ENCODE assay signal across 8 cellular contexts in genomic region chr11:57516061-57516443, GRCh38. TPM values are rescaled to one million over a fixed set of nuclear protein-coding genes. Genes with fewer than 3 reads are reported as not detected.
DNase-seq lines count a peak whose midpoint lies in the region; ATAC-seq, FAIRE-seq and TF ChIP-seq lines count a peak whose summit lies in the region.

No MANE protein-coding gene starts in this region.

- H3K27ac Mint-ChIP-seq in CD8-positive, alpha-beta memory T cell, result peak overlapping the region; percentile 8 to 91 (median 84)
- H3K27ac Mint-ChIP-seq in osteocyte (ENCODE audit: unreplicated experiment), result peak overlapping the region; percentile 84

- peak overlapping the region; percentile 97 to 99 (median 98) for H3K4me3 Mint-ChIP-seq in CD8-positive, alpha-beta memory T cell
- H3K4me3 Mint-ChIP-seq in osteocyte (ENCODE audit: unreplicated experiment), result peak overlapping the region; percentile 97

- TF ChIP-seq CTCF in OCI-LY7 (conservative IDR thresholded peaks at IDR 0.05; ENCODE audit: low read length) (no peak), endothelial cell of umbilical vein (IDR thresholded peaks at IDR 0.05; ENCODE audit: extremely low read depth in 1 of 2, insufficient read depth in 1 of 2, low read depth in 1 of 2, low read length in 2 of 2) (no peak), osteocyte (IDR thresholded peaks at IDR 0.05) (no peak)

- no peaks in the 10 kb centered on the region for H3K27me3 ChIP-seq in CD8-positive, alpha-beta memory T cell (ENCODE audit: insufficient read depth, low read length, poor library complexity, severe bottlenecking)
- no peaks in the 10 kb centered on the region for H3K27me3 ChIP-seq in endothelial cell of umbilical vein (ENCODE audit: control insufficient read depth in 2 of 2, insufficient read depth in 2 of 2, low read length in 2 of 2)

- H3K27me3 Mint-ChIP-seq in CD8-positive, alpha-beta memory T cell, result peaks cover 0 to 3% of the 10 kb centered on the region in 2 donors
- H3K27me3 Mint-ChIP-seq in osteocyte (ENCODE audit: unreplicated experiment), result no peaks in the 10 kb centered on the region

- CTCF ChIA-PET in CD8-positive, alpha-beta memory T cell (lab: Charles Lee), result interaction anchor here (3.8 to 20.0 kb wide), 4 partner anchors 12 to 58 kb away, joined by 10 to 498 read pairs (median 66); partner anchors contain the start of genes RTN4RL2 and UBE2L6
- CTCF ChIA-PET in OCI-LY7 (lab: Charles Lee; ENCODE audit: unreplicated experiment), result interaction anchor here (3.3 to 5.2 kb wide), 2 partner anchors 11 to 23 kb away, joined by 21 to 25 read pairs; no protein-coding TSS in a partner anchor
- CTCF ChIA-PET in endothelial cell of umbilical vein (lab: Charles Lee), result interaction anchor here (0.9 to 9.0 kb wide), 7 partner anchors 11 to 128 kb away, joined by 3 to 166 read pairs (median 9); partner anchors contain the start of genes RTN4RL2 and TIMM10

- H3K9me1 ChIP-seq in endothelial cell of umbilical vein (replicated peaks; ENCODE audit: control insufficient read depth, extremely low read depth, insufficient read depth, low read length), result no peaks in the 10 kb centered on the region

- no peaks in the 10 kb centered on the region for H3K9me2 ChIP-seq in OCI-LY7 (ENCODE audit: insufficient read depth, low read length)

- ATAC-seq in GM21367 (IDR thresholded peaks at IDR 0.05; ENCODE audit: unreplicated experiment), result no peak
- ATAC-seq in HG02623 (IDR thresholded peaks at IDR 0.05; ENCODE audit: unreplicated experiment), result no peak

- peaks cover 0 to 11% (median 0%) of the 10 kb centered on the region in 3 donors for H3K36me3 Mint-ChIP-seq in CD8-positive, alpha-beta memory T cell
- H3K36me3 Mint-ChIP-seq in osteocyte (ENCODE audit: unreplicated experiment), result no peaks in the 10 kb centered on the region

- no peaks in the 10 kb centered on the region for H3K9me3 Mint-ChIP-seq in CD8-positive, alpha-beta memory T cell
- H3K9me3 Mint-ChIP-seq in osteocyte (ENCODE audit: unreplicated experiment), result no peaks in the 10 kb centered on the region

- H2AFZ ChIP-seq in OCI-LY7 (ENCODE audit: low read length) (peak overlapping the region; percentile 79), endothelial cell of umbilical vein (ENCODE audit: low read depth, low read length) (peak overlapping the region; percentile 94)

- TF ChIP-seq POLR2A in endothelial cell of umbilical vein (IDR thresholded peaks at IDR 0.05; ENCODE audit: low read depth, low read length), result no peak

- intact Hi-C loops in OCI-LY7 (cut with micrococcal nuclease; ENCODE audit: unreplicated experiment), result loop anchor here (10.0 kb wide), 1 partner anchor 1579 kb away; no protein-coding TSS in a partner anchor
- intact Hi-C loops in endothelial cell of umbilical vein (cut with micrococcal nuclease), result loop anchor here (1.0 kb wide), 1 partner anchor 17 kb away; no protein-coding TSS in a partner anchor

- H4K20me1 ChIP-seq in OCI-LY7 (ENCODE audit: insufficient read depth, low read length), result no peaks in the 10 kb centered on the region
- H4K20me1 ChIP-seq in endothelial cell of umbilical vein (replicated peaks; ENCODE audit: control insufficient read depth, extremely low read depth, insufficient read depth, low read length), result no peaks in the 10 kb centered on the region

- H3K79me2 ChIP-seq in OCI-LY7 (ENCODE audit: insufficient read depth, low read depth, low read length) (peaks cover 37% of the 10 kb centered on the region; the same call in 1 of the 2 replicates), endothelial cell of umbilical vein (ENCODE audit: control insufficient read depth, insufficient read depth, low read length) (no peaks in the 10 kb centered on the region)

- H3K9ac ChIP-seq in endothelial cell of umbilical vein (replicated peaks; ENCODE audit: extremely low read depth, insufficient read depth, low read length), result peak overlapping the region; percentile 62

- H3K9me3 ChIP-seq in CD8-positive, alpha-beta memory T cell (ENCODE audit: low read length), result no peaks in the 10 kb centered on the region
- no peaks in the 10 kb centered on the region for H3K9me3 ChIP-seq in OCI-LY7 (ENCODE audit: low read length)
- no peaks in the 10 kb centered on the region for H3K9me3 ChIP-seq in endothelial cell of umbilical vein (replicated peaks; ENCODE audit: control insufficient read depth, insufficient read depth, low read length)

- dilution Hi-C loops in endothelial cell of umbilical vein (cut with MboI; ENCODE audit: extremely low pct_ligation_motif_present, low sequenced_read_pairs), result no loop called here

- no peak for DNase-seq in CD8-positive, alpha-beta memory T cell
- DNase-seq in OCI-LY7 (ENCODE audit: low spot score) (no peak), endothelial cell of umbilical vein (ENCODE audit: low read depth, low spot score) (no peak), osteocyte (ENCODE audit: extremely low spot score, unreplicated experiment) (no peak), retina (no peak), NCI-H2171 treated with DMSO at 0.1 percent for 48 hours (lab: John Stamatoyannopoulos, UW) (no peak)

- no peak for FAIRE-seq in endothelial cell of umbilical vein (lab: Jason Lieb, UNC)

- H3K4me2 ChIP-seq in OCI-LY7 (ENCODE audit: low read length), result peak overlapping the region; percentile 87
- H3K4me2 ChIP-seq in endothelial cell of umbilical vein (ENCODE audit: insufficient read depth, low read length), result peak overlapping the region; percentile 88

- H3K36me3 ChIP-seq in CD8-positive, alpha-beta memory T cell (ENCODE audit: insufficient read depth, low read length), result no peaks in the 10 kb centered on the region
- H3K36me3 ChIP-seq in OCI-LY7 (ENCODE audit: insufficient read depth, low read length) (peaks cover 17% of the 10 kb centered on the region; the same call in 1 of the 2 replicates), endothelial cell of umbilical vein (ENCODE audit: control insufficient read depth in 2 of 2, extremely low read depth in 1 of 2, insufficient read depth in 2 of 2, low read length in 2 of 2) (no peaks in the 10 kb centered on the region)

- BruUV-seq in OCI-LY7 (replicated peaks; lab: Mats Ljungman, UMichigan) (TSS peak; percentile 73), endothelial cell of umbilical vein (replicated peaks; lab: Mats Ljungman, UMichigan) (no TSS peak)

- H3K4me1 Mint-ChIP-seq in CD8-positive, alpha-beta memory T cell, result peaks cover 24 to 34% (median 32%) of the 10 kb centered on the region in 3 donors
- H3K4me1 Mint-ChIP-seq in osteocyte (ENCODE audit: unreplicated experiment), result peaks cover 8% of the 10 kb centered on the region

- peak overlapping the region; percentile 61 for H3K27ac ChIP-seq in CD8-positive, alpha-beta memory T cell (ENCODE audit: low read depth, low read length)
- H3K27ac ChIP-seq in OCI-LY7 (ENCODE audit: low read depth, low read length, poor library complexity, severe bottlenecking) (peak overlapping the region; percentile 65), endothelial cell of umbilical vein (ENCODE audit: insufficient read depth, low read depth, low read length) (no peak overlapping the region)

- POLR2A ChIA-PET in CD8-positive, alpha-beta memory T cell (lab: Charles Lee), result interaction anchor here (1.7 kb wide), 1 partner anchor 191 kb away, joined by 4 read pairs; no protein-coding TSS in a partner anchor
- POLR2A ChIA-PET in OCI-LY7 (lab: Charles Lee), result interaction anchor here (0.7 to 5.9 kb wide), 11 partner anchors 8 to 59 kb away, joined by 3 to 64 read pairs (median 7); partner anchors contain the start of genes RTN4RL2 and TIMM10
- POLR2A ChIA-PET in endothelial cell of umbilical vein (lab: Charles Lee), result no interaction called here

- H3K4me1 ChIP-seq in CD8-positive, alpha-beta memory T cell (ENCODE audit: insufficient read depth, low read length), result peaks cover 18% of the 10 kb centered on the region
- H3K4me1 ChIP-seq in OCI-LY7 (ENCODE audit: insufficient read depth, low read length, poor library complexity, severe bottlenecking), result peaks cover 41% of the 10 kb centered on the region
- H3K4me1 ChIP-seq in endothelial cell of umbilical vein (ENCODE audit: control insufficient read depth, extremely low read depth, insufficient read depth, low read length), result peaks cover 9% of the 10 kb centered on the region

- H3K4me3 ChIP-seq in CD8-positive, alpha-beta memory T cell (ENCODE audit: low read length), result peak overlapping the region; percentile 86
- peak overlapping the region; percentile 91 for H3K4me3 ChIP-seq in OCI-LY7 (ENCODE audit: low read depth, low read length, poor library complexity, severe bottlenecking)
- peak overlapping the region; percentile 64 to 79 (median 68) for H3K4me3 ChIP-seq in endothelial cell of umbilical vein (replicated peaks in 1 of 3; ENCODE audit: insufficient read depth in 1 of 3, low read depth in 1 of 3, low read length in 3 of 3)

RNA-seq across cellular contexts. Expression of gene SLC43A1, which starts 0.6 kb away (rescaled TPM):
- total RNA-seq in CD8-positive, alpha-beta memory T cell, result 10 to 100 TPM; 24.2 to 25.3 TPM
- polyA plus RNA-seq in CD8-positive, alpha-beta memory T cell, result 23.5 TPM
- total RNA-seq in OCI-LY7 (2014; rRNA removed; shearing (Covaris generic)), result 47.1 and 61.1 TPM in 2 replicates
- total RNA-seq in OCI-LY7 (2022) (78.6 and 87.0 TPM in 2 replicates), endothelial cell of umbilical vein (11.3 and 13.7 TPM in 2 replicates), osteocyte (14.3 and 16.2 TPM in 2 replicates)
- 19.5 and 22.7 TPM in 2 replicates for polyA plus RNA-seq in endothelial cell of umbilical vein
- 12.6 and 12.9 TPM in 2 replicates for polyA plus RNA-seq in endothelial cell of umbilical vein (2011; cell fraction: cytosol; rRNA removed)
- 30.0 and 33.0 TPM in 2 replicates for polyA plus RNA-seq in endothelial cell of umbilical vein (2011; cell fraction: nucleus; rRNA removed)
- 8.6 and 11.4 TPM in 2 replicates for polyA plus RNA-seq in endothelial cell of umbilical vein (2012)
- 23.6 and 25.1 TPM in 2 replicates for polyA minus RNA-seq in endothelial cell of umbilical vein
- 2.3 TPM for polyA minus RNA-seq in endothelial cell of umbilical vein (2011; cell fraction: cytosol; rRNA and poly(A)+ RNA removed)
- polyA minus RNA-seq in endothelial cell of umbilical vein (2011; cell fraction: nucleus; rRNA and poly(A)+ RNA removed), result 16.7 and 21.5 TPM in 2 replicates

RNA-seq across cellular contexts. Expression of gene TIMM10, which starts 14.5 kb away (rescaled TPM):
- total RNA-seq in CD8-positive, alpha-beta memory T cell, result 100 to 1,000 TPM; 151 to 154 TPM
- 72.2 TPM for polyA plus RNA-seq in CD8-positive, alpha-beta memory T cell
- 163 and 195 TPM in 2 replicates for total RNA-seq in OCI-LY7 (2014; rRNA removed; shearing (Covaris generic))
- total RNA-seq in OCI-LY7 (2022), result 204 and 258 TPM in 2 replicates
- 64.2 and 105 TPM in 2 replicates for total RNA-seq in endothelial cell of umbilical vein
- polyA plus RNA-seq in endothelial cell of umbilical vein, result 109 and 128 TPM in 2 replicates
- polyA plus RNA-seq in endothelial cell of umbilical vein (2011; cell fraction: cytosol; rRNA removed), result 122 and 165 TPM in 2 replicates
- polyA plus RNA-seq in endothelial cell of umbilical vein (2011; cell fraction: nucleus; rRNA removed), result 43.4 and 47.7 TPM in 2 replicates
- 97.8 and 133 TPM in 2 replicates for polyA plus RNA-seq in endothelial cell of umbilical vein (2012)
- 46.9 and 56.5 TPM in 2 replicates for polyA minus RNA-seq in endothelial cell of umbilical vein
- 16.3 TPM for polyA minus RNA-seq in endothelial cell of umbilical vein (2011; cell fraction: cytosol; rRNA and poly(A)+ RNA removed)
- 9.0 and 10.6 TPM in 2 replicates for polyA minus RNA-seq in endothelial cell of umbilical vein (2011; cell fraction: nucleus; rRNA and poly(A)+ RNA removed)
- 47.3 and 54.5 TPM in 2 replicates for total RNA-seq in osteocyte

RNA-seq across cellular contexts. Expression of gene SMTNL1, which starts 21.3 kb away (rescaled TPM):
- not detected for total RNA-seq in CD8-positive, alpha-beta memory T cell
- 0.16 TPM for polyA plus RNA-seq in CD8-positive, alpha-beta memory T cell
- total RNA-seq in OCI-LY7 (2014; rRNA removed; shearing (Covaris generic)), result not detected in 2 replicates
- total RNA-seq in OCI-LY7 (2022) (not detected in 2 replicates), endothelial cell of umbilical vein (not detected in 2 replicates), osteocyte (not detected in 2 replicates)
- polyA plus RNA-seq in endothelial cell of umbilical vein, result not detected in 2 replicates
- not detected in 2 replicates for polyA plus RNA-seq in endothelial cell of umbilical vein (2011; cell fraction: cytosol; rRNA removed)
- not detected in 2 replicates for polyA plus RNA-seq in endothelial cell of umbilical vein (2011; cell fraction: nucleus; rRNA removed)
- not detected in 2 replicates for polyA plus RNA-seq in endothelial cell of umbilical vein (2012)
- polyA minus RNA-seq in endothelial cell of umbilical vein, result not detected in 2 replicates
- not detected for polyA minus RNA-seq in endothelial cell of umbilical vein (2011; cell fraction: cytosol; rRNA and poly(A)+ RNA removed)
- not detected in 2 replicates for polyA minus RNA-seq in endothelial cell of umbilical vein (2011; cell fraction: nucleus; rRNA and poly(A)+ RNA removed)

RNA-seq across cellular contexts. Expression of gene UBE2L6, which starts 51.4 kb away (rescaled TPM):
- 10 to 100 TPM; 74.9 to 79.2 TPM for total RNA-seq in CD8-positive, alpha-beta memory T cell
- 286 TPM for polyA plus RNA-seq in CD8-positive, alpha-beta memory T cell
- total RNA-seq in OCI-LY7 (2014; rRNA removed; shearing (Covaris generic)), result 64.7 and 68.9 TPM in 2 replicates
- total RNA-seq in OCI-LY7 (2022) (51.7 and 56.1 TPM in 2 replicates), endothelial cell of umbilical vein (10.8 and 22.3 TPM in 2 replicates), osteocyte (58.9 and 62.5 TPM in 2 replicates)
- 25.2 and 31.2 TPM in 2 replicates for polyA plus RNA-seq in endothelial cell of umbilical vein
- polyA plus RNA-seq in endothelial cell of umbilical vein (2011; cell fraction: cytosol; rRNA removed), result 17.1 and 20.6 TPM in 2 replicates
- 4.0 and 8.8 TPM in 2 replicates for polyA plus RNA-seq in endothelial cell of umbilical vein (2011; cell fraction: nucleus; rRNA removed)
- polyA plus RNA-seq in endothelial cell of umbilical vein (2012), result 26.0 and 52.7 TPM in 2 replicates
- polyA minus RNA-seq in endothelial cell of umbilical vein, result 20.8 and 22.1 TPM in 2 replicates
- not detected for polyA minus RNA-seq in endothelial cell of umbilical vein (2011; cell fraction: cytosol; rRNA and poly(A)+ RNA removed)
- 1.6 and 2.8 TPM in 2 replicates for polyA minus RNA-seq in endothelial cell of umbilical vein (2011; cell fraction: nucleus; rRNA and poly(A)+ RNA removed)

RNA-seq across cellular contexts. Expression of gene RTN4RL2, which starts 55.7 kb away (rescaled TPM):
- total RNA-seq in CD8-positive, alpha-beta memory T cell, result under 1 TPM; 0.24 to 0.27 TPM
- 0.28 TPM for polyA plus RNA-seq in CD8-positive, alpha-beta memory T cell
- 0.25 and 0.41 TPM in 2 replicates for total RNA-seq in OCI-LY7 (2014; rRNA removed; shearing (Covaris generic))
- total RNA-seq in OCI-LY7 (2022) (2.3 and 4.2 TPM in 2 replicates), endothelial cell of umbilical vein (0.83 and 1.3 TPM in 2 replicates), osteocyte (0.81 and 0.84 TPM in 2 replicates)
- 0.18 and 0.35 TPM in 2 replicates for polyA plus RNA-seq in endothelial cell of umbilical vein
- 0.08 and 0.45 TPM in 2 replicates for polyA plus RNA-seq in endothelial cell of umbilical vein (2011; cell fraction: cytosol; rRNA removed)
- not detected in 2 replicates for polyA plus RNA-seq in endothelial cell of umbilical vein (2011; cell fraction: nucleus; rRNA removed)
- 0.36 and 0.70 TPM in 2 replicates for polyA plus RNA-seq in endothelial cell of umbilical vein (2012)
- 1.2 TPM in 1 of 2 replicates, not detected in the other for polyA minus RNA-seq in endothelial cell of umbilical vein
- 4.0 TPM for polyA minus RNA-seq in endothelial cell of umbilical vein (2011; cell fraction: cytosol; rRNA and poly(A)+ RNA removed)
- not detected in 2 replicates for polyA minus RNA-seq in endothelial cell of umbilical vein (2011; cell fraction: nucleus; rRNA and poly(A)+ RNA removed)
